15 cellular contexts compared by ENCODE assay signal in the genomic region with DNA sequence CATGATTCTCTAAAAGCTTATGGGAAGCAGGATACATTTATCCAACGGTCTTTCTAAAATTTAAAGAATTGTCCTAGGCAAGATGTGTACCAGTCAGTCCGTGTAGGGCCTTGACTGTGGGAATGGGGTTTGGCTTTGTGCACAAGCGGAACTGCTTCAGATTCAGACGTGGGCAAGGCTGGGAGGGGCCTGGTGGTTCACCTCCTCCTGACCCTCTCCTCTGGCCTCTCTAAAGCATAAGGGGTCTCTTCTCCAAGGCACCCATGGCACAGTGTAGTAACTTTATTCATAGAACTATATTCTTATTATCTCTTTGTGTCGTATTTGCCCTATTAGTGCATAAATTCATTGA.
A peak's percentile ranks its signal among the peaks of the same experiment; 100 is the strongest.
DNase-seq lines count a peak whose midpoint lies in the region; ATAC-seq and TF ChIP-seq lines count a peak whose summit lies in the region.
"Had no signal": no experiment of that assay in that cellular context is flagged by ENCODE, and none has a peak within 500 bp of the region (broad histone marks: within the 10 kb centered on the region; RNA-seq: fewer than 3 reads in every experiment).

No MANE protein-coding gene starts in this region.

- H3K4me3 Mint-ChIP-seq in H9 = no peak overlapping the region
- H3K4me3 Mint-ChIP-seq in WTC11 = no peak overlapping the region
- H3K4me3 Mint-ChIP-seq in activated naive CD8-positive, alpha-beta T cell treated with anti-CD3 and anti-CD28 coated beads for 36 hours = no peak overlapping the region
- H3K4me3 Mint-ChIP-seq: CD4-positive, alpha-beta memory T cell had no signal

- H2AFZ ChIP-seq in H9 (ENCODE audit: low read length) (no peak overlapping the region), neuron (ENCODE audit: low read depth, low read length) (peak overlapping the region; percentile 77)

- ATAC-seq in WTC11 (peak; percentile 77), GM21717 (IDR thresholded peaks at IDR 0.05; ENCODE audit: unreplicated experiment) (no peak), HG03039 (IDR thresholded peaks at IDR 0.05; ENCODE audit: unreplicated experiment) (no peak)
- ATAC-seq: A549, HCT116 had no signal

- no peaks in the 10 kb centered on the region for H3K79me2 ChIP-seq in H9 (ENCODE audit: insufficient read depth, low read length)

- H2BK20ac ChIP-seq in H9 (ENCODE audit: low read depth, low read length, poor library complexity, severe bottlenecking) = no peak overlapping the region

- H3K14ac ChIP-seq in H9 (ENCODE audit: insufficient read depth, low read length) = no peak overlapping the region

- TF ChIP-seq CTCF in H9 (conservative IDR thresholded peaks at IDR 0.05) = no peak
- no peak for TF ChIP-seq CTCF in WTC11 (IDR thresholded peaks at IDR 0.05)

- H2BK15ac ChIP-seq in H9 (ENCODE audit: low read depth, low read length) = no peak overlapping the region

- H2AK5ac ChIP-seq in H9 (ENCODE audit: insufficient read length, low read length) = no peak overlapping the region

- no peak overlapping the region for H4K5ac ChIP-seq in H9 (ENCODE audit: insufficient read length, low read depth, low read length)

- no peaks in the 10 kb centered on the region for H3K27me3 Mint-ChIP-seq in H9 (ENCODE audit: low read depth)
- H3K27me3 Mint-ChIP-seq in WTC11 (ENCODE audit: low read depth) = no peaks in the 10 kb centered on the region
- H3K27me3 Mint-ChIP-seq in activated naive CD8-positive, alpha-beta T cell treated with anti-CD3 and anti-CD28 coated beads for 36 hours = peaks cover 13% of the 10 kb centered on the region

- no peaks in the 10 kb centered on the region for H4K20me1 ChIP-seq in H9 (ENCODE audit: control insufficient read depth, insufficient read depth, insufficient read length)

- H2BK120ac ChIP-seq in H9 (ENCODE audit: low read depth, low read length, poor library complexity, severe bottlenecking) = no peak overlapping the region

- POLR2A ChIA-PET in WTC11 (lab: Charles Lee) = no interaction called here

- H2BK12ac ChIP-seq in H9 (ENCODE audit: insufficient read length, low read depth, low read length) = no peak overlapping the region

- H3K4ac ChIP-seq in H9 (ENCODE audit: low read depth, low read length) = no peak overlapping the region

- H3K36me3 ChIP-seq in neuron (ENCODE audit: insufficient read depth, low read length) = no peaks in the 10 kb centered on the region

- no CpG with 5 or more reads among the region's 5 CpGs for WGBS in H9 (ENCODE audit: extremely low coverage, insufficient read length, low lambda C conversion rate)

- H4K91ac ChIP-seq in H9 (ENCODE audit: insufficient read length, low read depth, low read length) = no peak overlapping the region

- H3K27me3 ChIP-seq in H9 (ENCODE audit: insufficient read depth, low read length) (no peaks in the 10 kb centered on the region), neuron (ENCODE audit: insufficient read depth, low read length) (no peaks in the 10 kb centered on the region)
- H3K27me3 ChIP-seq: BE2C had no signal

- no peak overlapping the region for H3K4me3 ChIP-seq in neuron (ENCODE audit: low read length)
- H3K4me3 ChIP-seq: A549 had no signal

- no peak overlapping the region for H3K23ac ChIP-seq in H9 (ENCODE audit: insufficient read length, low read depth, low read length)

- H3K4me2 ChIP-seq in H9 (ENCODE audit: insufficient read depth, insufficient read length, low read length) = no peak overlapping the region
- H3K4me2 ChIP-seq: A549 had no signal

- H3K9me3 Mint-ChIP-seq in H9 (peaks cover 0 to 2% of the 10 kb centered on the region in 2 experiments; a peak in 1 of 5 replicates), WTC11 (peaks cover under 1% of the 10 kb centered on the region)
- no peaks in the 10 kb centered on the region for H3K9me3 Mint-ChIP-seq in activated naive CD8-positive, alpha-beta T cell treated with anti-CD3 and anti-CD28 coated beads for 36 hours
- H3K9me3 Mint-ChIP-seq: CD4-positive, alpha-beta memory T cell had no signal

- peaks cover 42 to 49% of the 10 kb centered on the region in 2 experiments for H3K4me1 Mint-ChIP-seq in H9
- H3K4me1 Mint-ChIP-seq in WTC11 = peaks cover 48% of the 10 kb centered on the region
- no peaks in the 10 kb centered on the region for H3K4me1 Mint-ChIP-seq in activated naive CD8-positive, alpha-beta T cell treated with anti-CD3 and anti-CD28 coated beads for 36 hours
- H3K4me1 Mint-ChIP-seq: CD4-positive, alpha-beta memory T cell had no signal

- no peaks in the 10 kb centered on the region for H3K79me1 ChIP-seq in H9 (ENCODE audit: insufficient read depth, low read depth, low read length, poor library complexity, severe bottlenecking)

- DNase-seq in H9 = peak; percentile 40
- no peak for DNase-seq in WTC11 (ENCODE audit: low spot score)
- DNase-seq in NCI-H510A (lab: John Stamatoyannopoulos, UW) = no peak
- DNase-seq in activated naive CD8-positive, alpha-beta T cell treated with anti-CD3 and anti-CD28 coated beads for 36 hours = no peak
- DNase-seq: BE2C; CD4-positive, alpha-beta memory T cell; GF-D8; GOT3; Karpas-422 had no signal

- no peak overlapping the region for H2BK5ac ChIP-seq in H9 (ENCODE audit: insufficient read length, low read length)

- no peak overlapping the region for H3K56ac ChIP-seq in H9 (ENCODE audit: insufficient read length, low read depth, low read length)

- no peak overlapping the region for H3K27ac ChIP-seq in H9 (ENCODE audit: insufficient read length, low read depth, low read length)
- H3K27ac ChIP-seq: A549, C4-2B had no signal

- H3K36me3 Mint-ChIP-seq in H9 (ENCODE audit: insufficient read depth in 1 of 3, low read depth in 3 of 3) (peaks cover 0 to under 1% (median 0%) of the 10 kb centered on the region in 3 experiments; a peak in 3 of 7 replicates), WTC11 (peaks cover under 1% of the 10 kb centered on the region; the same call in 1 of the 2 replicates)
- no peaks in the 10 kb centered on the region for H3K36me3 Mint-ChIP-seq in activated naive CD8-positive, alpha-beta T cell treated with anti-CD3 and anti-CD28 coated beads for 36 hours
- H3K36me3 Mint-ChIP-seq: CD4-positive, alpha-beta memory T cell had no signal

- H4K8ac ChIP-seq in H9 (replicated peaks; ENCODE audit: insufficient read length, low read depth, low read length) = no peak overlapping the region

- peak overlapping the region; percentile 80 to 89 (median 87); a peak in 5 of 7 replicates for H3K27ac Mint-ChIP-seq in H9
- H3K27ac Mint-ChIP-seq in WTC11 = peak overlapping the region; percentile 96
- no peak overlapping the region for H3K27ac Mint-ChIP-seq in activated naive CD8-positive, alpha-beta T cell treated with anti-CD3 and anti-CD28 coated beads for 36 hours
- H3K27ac Mint-ChIP-seq: CD4-positive, alpha-beta memory T cell had no signal

- H3K4me1 ChIP-seq in H9 (ENCODE audit: insufficient read depth, low read length) (peaks cover 2% of the 10 kb centered on the region; the same call in 1 of the 2 replicates), neuron (ENCODE audit: insufficient read depth, low read length) (peaks cover 11% of the 10 kb centered on the region)

- H3K23me2 ChIP-seq in H9 (ENCODE audit: insufficient read length, low read depth, low read length, poor library complexity, severe bottlenecking) = no peaks in the 10 kb centered on the region

- no peak overlapping the region for H3T11ph ChIP-seq in H9 (ENCODE audit: low read length)

- CTCF ChIA-PET in WTC11 (lab: Charles Lee) = interaction anchor here (0.6 to 0.9 kb wide), 2 partner anchors 256 to 273 kb away, joined by 3 to 4 read pairs; no protein-coding TSS in a partner anchor

- no peak overlapping the region for H3K18ac ChIP-seq in H9 (ENCODE audit: insufficient read length, low read depth, low read length)

- no peaks in the 10 kb centered on the region for H3K9me3 ChIP-seq in H9 (ENCODE audit: control insufficient read depth, low read depth, low read length)
- H3K9me3 ChIP-seq in neuron (ENCODE audit: low read length) = no peaks in the 10 kb centered on the region
- H3K9me3 ChIP-seq: A549, BE2C had no signal

- H3K9ac ChIP-seq in H9 (ENCODE audit: extremely low read depth, insufficient read length, low read length) = no peak overlapping the region

TF ChIP-seq in WTC11, 78 proteins besides CTCF, POLR2A, EP300 and RAD21 (continues in another document):
- TF ChIP-seq GRHL2 (CRISPR knock-in tag; IDR thresholded peaks at IDR 0.05; ENCODE audit: insufficient replicate concordance, severe bottlenecking) (no peak), ZNF232 (CRISPR knock-in tag; IDR thresholded peaks at IDR 0.05) (no peak), FOXP1 (CRISPR knock-in tag; IDR thresholded peaks at IDR 0.05; ENCODE audit: borderline replicate concordance) (no peak), RELA (CRISPR knock-in tag; IDR thresholded peaks at IDR 0.05; ENCODE audit: borderline replicate concordance) (no peak), PRRX2 (CRISPR knock-in tag; IDR thresholded peaks at IDR 0.05) (no peak), JAZF1 (CRISPR knock-in tag; IDR thresholded peaks at IDR 0.05) (no peak), GTF2I (CRISPR knock-in tag; conservative IDR thresholded peaks at IDR 0.05) (no peak), ZNF416 (CRISPR knock-in tag; IDR thresholded peaks at IDR 0.05) (no peak), NR2C2 (CRISPR knock-in tag; IDR thresholded peaks at IDR 0.05) (no peak), CBFB (CRISPR knock-in tag; IDR thresholded peaks at IDR 0.05; ENCODE audit: low read depth) (no peak), FOXK1 (CRISPR knock-in tag; IDR thresholded peaks at IDR 0.05) (no peak)
- TF ChIP-seq, protein P1, sequence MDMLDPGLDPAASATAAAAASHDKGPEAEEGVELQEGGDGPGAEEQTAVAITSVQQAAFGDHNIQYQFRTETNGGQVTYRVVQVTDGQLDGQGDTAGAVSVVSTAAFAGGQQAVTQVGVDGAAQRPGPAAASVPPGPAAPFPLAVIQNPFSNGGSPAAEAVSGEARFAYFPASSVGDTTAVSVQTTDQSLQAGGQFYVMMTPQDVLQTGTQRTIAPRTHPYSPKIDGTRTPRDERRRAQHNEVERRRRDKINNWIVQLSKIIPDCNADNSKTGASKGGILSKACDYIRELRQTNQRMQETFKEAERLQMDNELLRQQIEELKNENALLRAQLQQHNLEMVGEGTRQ (CRISPR knock-in tag; IDR thresholded peaks at IDR 0.05) = no peak
- TF ChIP-seq, protein P2, sequence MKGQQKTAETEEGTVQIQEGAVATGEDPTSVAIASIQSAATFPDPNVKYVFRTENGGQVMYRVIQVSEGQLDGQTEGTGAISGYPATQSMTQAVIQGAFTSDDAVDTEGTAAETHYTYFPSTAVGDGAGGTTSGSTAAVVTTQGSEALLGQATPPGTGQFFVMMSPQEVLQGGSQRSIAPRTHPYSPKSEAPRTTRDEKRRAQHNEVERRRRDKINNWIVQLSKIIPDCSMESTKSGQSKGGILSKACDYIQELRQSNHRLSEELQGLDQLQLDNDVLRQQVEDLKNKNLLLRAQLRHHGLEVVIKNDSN (CRISPR knock-in tag; IDR thresholded peaks at IDR 0.05) = no peak
